34 cellular contexts compared by ENCODE assay signal in the genomic region with DNA sequence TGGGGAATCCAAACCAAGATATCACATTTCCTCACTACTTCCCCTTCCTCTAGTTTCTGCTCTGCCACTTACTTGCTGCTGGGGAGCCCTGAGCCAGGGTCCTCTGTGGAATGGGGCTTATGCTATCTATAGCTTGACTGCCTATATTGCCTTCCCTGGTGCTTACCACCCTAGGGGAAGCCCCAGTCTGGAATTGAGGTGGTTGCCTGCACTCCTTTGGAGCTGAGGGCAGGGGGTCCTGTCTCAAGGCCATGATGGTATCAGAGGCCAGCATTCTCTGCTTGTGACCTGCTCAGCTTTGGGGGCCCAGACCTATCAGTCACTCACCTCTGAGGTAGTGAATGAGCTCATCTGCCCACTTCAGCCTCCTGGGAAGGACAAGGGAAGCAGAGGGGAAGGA. TPM values are rescaled to one million over a fixed set of nuclear protein-coding genes. Genes with fewer than 3 reads are reported as not detected.
"Had no signal": no experiment of that assay in that cellular context is flagged by ENCODE, and none has a peak within 500 bp of the region (broad histone marks: within the 10 kb centered on the region; RNA-seq: fewer than 3 reads in every experiment).

No MANE protein-coding gene starts in this region.

- H3K4me1 ChIP-seq: body of pancreas, breast epithelium had no signal

- H3K4me3 ChIP-seq: body of pancreas, breast epithelium had no signal

- H3K27ac Mint-ChIP-seq: activated CD4-positive, alpha-beta memory T cell treated with anti-CD3 and anti-CD28 coated beads, Interleukin-2, amount 10 ng/mL, durations not matched to agents 7 days and 5 days; activated CD4-positive, alpha-beta T cell treated with anti-CD3 and anti-CD28 coated beads for 36 hours; activated CD4-positive, alpha-beta T cell treated with anti-CD3 and anti-CD28 coated beads, Interleukin-2, amount 10 ng/mL, durations not matched to agents 7 days and 5 days; activated CD8-positive, alpha-beta memory T cell treated with anti-CD3 and anti-CD28 coated beads, Interleukin-2, amount 10 ng/mL, durations not matched to agents 7 days and 5 days; activated naive CD4-positive, alpha-beta T cell treated with anti-CD3 and anti-CD28 coated beads for 36 hours; activated naive CD8-positive, alpha-beta T cell; activated naive CD8-positive, alpha-beta T cell treated with anti-CD3 and anti-CD28 coated beads, Interleukin-2, amount 10 ng/mL, durations not matched to agents 7 days and 5 days; activated naive CD8-positive, alpha-beta T cell treated with anti-CD3 and anti-CD28 coated beads, Interleukin-2, amount 50 U/mL, for 24 hours; activated T-cell treated with anti-CD3 and anti-CD28 coated beads, Interleukin-2, amount 50 U/mL, for 24 hours; activated T-helper 2 cell treated with anti-CD3 and anti-CD28 coated beads, Interferon-gamma antibody, Interleukin-2, Interleukin-4, amounts not matched to agents 10 μg/mL and 5 μg/mL and 100 μg/mL, durations not matched to agents 14 hours and 24 hours and 36 hours; T-helper 1 cell treated with Interleukin-12 subunit alpha and Interleukin-12 subunit beta and Interleukin-4 antibody, amounts not matched to agents 30 μg/mL and 1 μg/mL, for 36 hours; T-helper 2 cell treated with Interferon-gamma antibody and Interleukin-4, amounts not matched to agents 5 μg/mL and 100 μg/mL, for 36 hours; WTC11 had no signal

- H3K4me3 Mint-ChIP-seq: activated CD4-positive, alpha-beta memory T cell treated with anti-CD3 and anti-CD28 coated beads, Interleukin-2, amount 10 ng/mL, durations not matched to agents 7 days and 5 days; activated CD4-positive, alpha-beta T cell treated with anti-CD3 and anti-CD28 coated beads for 36 hours; activated CD4-positive, alpha-beta T cell treated with anti-CD3 and anti-CD28 coated beads, Interleukin-2, amount 10 ng/mL, durations not matched to agents 7 days and 5 days; activated CD8-positive, alpha-beta memory T cell treated with anti-CD3 and anti-CD28 coated beads, Interleukin-2, amount 10 ng/mL, durations not matched to agents 7 days and 5 days; activated naive CD4-positive, alpha-beta T cell treated with anti-CD3 and anti-CD28 coated beads for 36 hours; activated naive CD8-positive, alpha-beta T cell; activated naive CD8-positive, alpha-beta T cell treated with anti-CD3 and anti-CD28 coated beads, Interleukin-2, amount 10 ng/mL, durations not matched to agents 7 days and 5 days; activated naive CD8-positive, alpha-beta T cell treated with anti-CD3 and anti-CD28 coated beads, Interleukin-2, amount 50 U/mL, for 24 hours; activated T-cell treated with anti-CD3 and anti-CD28 coated beads, Interleukin-2, amount 50 U/mL, for 24 hours; T-helper 1 cell treated with Interleukin-12 subunit alpha and Interleukin-12 subunit beta and Interleukin-4 antibody, amounts not matched to agents 30 μg/mL and 1 μg/mL, for 36 hours; T-helper 2 cell treated with Interferon-gamma antibody and Interleukin-4, amounts not matched to agents 5 μg/mL and 100 μg/mL, for 36 hours; WTC11 had no signal

- H3K27ac ChIP-seq: body of pancreas, brain microvascular endothelial cell, breast epithelium, WERI-Rb-1 had no signal

- H3K36me3 ChIP-seq: brain microvascular endothelial cell, breast epithelium, WERI-Rb-1 had no signal

- H3K9me3 ChIP-seq: body of pancreas had no signal

- H3K27me3 ChIP-seq: body of pancreas, breast epithelium had no signal

- DNase-seq: activated CD4-positive, alpha-beta memory T cell treated with anti-CD3 and anti-CD28 coated beads, Interleukin-2, amount 10 ng/mL, durations not matched to agents 7 days and 5 days; activated CD4-positive, alpha-beta T cell treated with anti-CD3 and anti-CD28 coated beads for 1 hour; activated CD4-positive, alpha-beta T cell treated with anti-CD3 and anti-CD28 coated beads for 36 hours; activated CD4-positive, alpha-beta T cell treated with anti-CD3 and anti-CD28 coated beads for 48 hours; activated CD4-positive, alpha-beta T cell treated with anti-CD3 and anti-CD28 coated beads, Interleukin-2, amount 10 ng/mL, durations not matched to agents 7 days and 5 days; activated CD4-positive, alpha-beta T cell treated with anti-CD3 and anti-CD28 coated beads, Interleukin-2, amount 50 U/mL, for 48 hours; activated CD4-positive, CD25-positive, alpha-beta regulatory T cell; activated CD8-positive, alpha-beta memory T cell treated with anti-CD3 and anti-CD28 coated beads for 24 hours; activated CD8-positive, alpha-beta memory T cell treated with anti-CD3 and anti-CD28 coated beads, Interleukin-2, amount 10 ng/mL, durations not matched to agents 7 days and 5 days; activated CD8-positive, alpha-beta memory T cell treated with anti-CD3 and anti-CD28 coated beads, Interleukin-2, amount 50 U/mL, for 48 hours; activated effector memory CD4-positive, alpha-beta T cell treated with Interleukin-2 at 50 U/mL for 16 hours; activated gamma-delta T cell; activated naive CD4-positive, alpha-beta T cell treated with anti-CD3 and anti-CD28 coated beads for 36 hours; activated naive CD4-positive, alpha-beta T cell treated with anti-CD3 and anti-CD28 coated beads, Interleukin-2, amount 50 U/mL, for 16 hours; activated naive CD8-positive, alpha-beta T cell treated with anti-CD3 and anti-CD28 coated beads, Interleukin-2, amount 10 ng/mL, durations not matched to agents 7 days and 5 days; activated naive CD8-positive, alpha-beta T cell treated with anti-CD3 and anti-CD28 coated beads, Interleukin-2, amount 50 U/mL, for 24 hours; activated T-cell treated with anti-CD3 and anti-CD28 coated beads, Interleukin-2, amount 50 U/mL, for 24 hours; activated T-cell treated with anti-CD3 and anti-CD28 coated beads, Interleukin-2, amount 50 U/mL, for 48 hours; body of pancreas; brain microvascular endothelial cell; central memory CD4-positive, alpha-beta T cell; SW 1271; T-helper 1 cell; T-helper 2 cell; T-helper 9 cell; WERI-Rb-1 had no signal

- H3K27me3 Mint-ChIP-seq: activated CD4-positive, alpha-beta memory T cell treated with anti-CD3 and anti-CD28 coated beads, Interleukin-2, amount 10 ng/mL, durations not matched to agents 7 days and 5 days; activated CD4-positive, alpha-beta T cell treated with anti-CD3 and anti-CD28 coated beads for 36 hours; activated CD4-positive, alpha-beta T cell treated with anti-CD3 and anti-CD28 coated beads, Interleukin-2, amount 10 ng/mL, durations not matched to agents 7 days and 5 days; activated CD8-positive, alpha-beta memory T cell treated with anti-CD3 and anti-CD28 coated beads, Interleukin-2, amount 10 ng/mL, durations not matched to agents 7 days and 5 days; activated naive CD8-positive, alpha-beta T cell; activated naive CD8-positive, alpha-beta T cell treated with anti-CD3 and anti-CD28 coated beads, Interleukin-2, amount 10 ng/mL, durations not matched to agents 7 days and 5 days; activated naive CD8-positive, alpha-beta T cell treated with anti-CD3 and anti-CD28 coated beads, Interleukin-2, amount 50 U/mL, for 24 hours; activated T-cell treated with anti-CD3 and anti-CD28 coated beads, Interleukin-2, amount 50 U/mL, for 24 hours had no signal

- FAIRE-seq: astrocyte had no signal

RNA-seq across cellular contexts. Expression of a gene that starts 29.3 kb away (rescaled TPM):
- total RNA-seq: activated T-helper 2 cell treated with anti-CD3 and anti-CD28 coated beads, Interferon-gamma antibody, Interleukin-2, Interleukin-4, amounts not matched to agents 10 μg/mL and 5 μg/mL and 100 μg/mL, durations not matched to agents 14 hours and 24 hours and 36 hours had no signal

RNA-seq across cellular contexts. Expression of a gene that starts 40.4 kb away (rescaled TPM):
- total RNA-seq: activated CD4-positive, alpha-beta memory T cell treated with anti-CD3 and anti-CD28 coated beads, Interleukin-2, amount 10 ng/mL, durations not matched to agents 7 days and 5 days; activated CD4-positive, alpha-beta T cell treated with anti-CD3 and anti-CD28 coated beads for 36 hours; activated CD4-positive, alpha-beta T cell treated with anti-CD3 and anti-CD28 coated beads, Interleukin-2, amount 10 ng/mL, durations not matched to agents 7 days and 5 days; activated CD8-positive, alpha-beta memory T cell treated with anti-CD3 and anti-CD28 coated beads, Interleukin-2, amount 10 ng/mL, durations not matched to agents 7 days and 5 days; activated naive CD4-positive, alpha-beta T cell treated with anti-CD3 and anti-CD28 coated beads for 36 hours; activated naive CD8-positive, alpha-beta T cell treated with anti-CD3 and anti-CD28 coated beads, Interleukin-2, amount 10 ng/mL, durations not matched to agents 7 days and 5 days; activated T-helper 2 cell treated with anti-CD3 and anti-CD28 coated beads, Interferon-gamma antibody, Interleukin-2, Interleukin-4, amounts not matched to agents 10 μg/mL and 5 μg/mL and 100 μg/mL, durations not matched to agents 14 hours and 24 hours and 36 hours; astrocyte had no signal
- polyA plus RNA-seq: aorta had no signal
